In genomic region chr14:52876311-52876710, GRCh38 we compare ENCODE assay signal across 14 cellular contexts.
DNase-seq lines count a peak whose midpoint lies in the region; ATAC-seq and TF ChIP-seq lines count a peak whose summit lies in the region.
"Had no signal": no experiment of that assay in that cellular context is flagged by ENCODE, and none has a peak within 500 bp of the region (broad histone marks: within the 10 kb centered on the region; RNA-seq: fewer than 3 reads in every experiment).

No MANE protein-coding gene starts in this region.

- H3K4me3 ChIP-seq in SK-N-SH (ENCODE audit: low read depth in 2 of 2, low read length in 1 of 2) (no peak overlapping the region), fibroblast of mammary gland (ENCODE audit: control insufficient read depth, low read depth, low read length) (no peak overlapping the region)
- H3K4me3 ChIP-seq: cardiac muscle cell had no signal

- WGBS in SK-N-SH (ENCODE audit: low lambda C conversion rate): 44% methylated on average over 1 of the region's 1 CpG

- no peak for TF ChIP-seq EP300 in SK-N-SH (IDR thresholded peaks at IDR 0.05; ENCODE audit: borderline replicate concordance in 1 of 2, low read depth in 1 of 2, low read length in 1 of 2)

- TF ChIP-seq RAD21 in SK-N-SH (IDR thresholded peaks at IDR 0.05; ENCODE audit: low read length): no peak

- H3K4me1 ChIP-seq in SK-N-SH (ENCODE audit: control insufficient read depth in 1 of 2, insufficient read depth in 2 of 2, low read depth in 1 of 2, low read length in 1 of 2): peaks cover 5 to 37% of the 10 kb centered on the region in 2 experiments; a peak in 3 of 4 replicates

- no peak overlapping the region for H3K9ac ChIP-seq in SK-N-SH

- no peaks in the 10 kb centered on the region for H4K20me1 ChIP-seq in SK-N-SH (ENCODE audit: insufficient read depth)

- no peaks in the 10 kb centered on the region for H3K27me3 ChIP-seq in SK-N-SH (ENCODE audit: insufficient read depth)
- H3K27me3 ChIP-seq: cardiac muscle cell had no signal

- H3K27ac ChIP-seq in SK-N-SH (ENCODE audit: low read depth in 2 of 2, low read length in 1 of 2): peak overlapping the region; percentile 34 to 62; a peak in 3 of 4 replicates
- H3K27ac ChIP-seq: cardiac muscle cell had no signal

- no peak for TF ChIP-seq CTCF in SK-N-SH (IDR thresholded peaks at IDR 0.05)
- TF ChIP-seq CTCF in fibroblast of mammary gland (conservative IDR thresholded peaks at IDR 0.05; ENCODE audit: control insufficient read depth, insufficient read depth, low read depth, low read length): no peak
- no peak for TF ChIP-seq CTCF in nephron (IDR thresholded peaks at IDR 0.05; ENCODE audit: unreplicated experiment in 3 of 3)

- no peaks in the 10 kb centered on the region for H3K27me3 Mint-ChIP-seq in nephron (ENCODE audit: low read depth)
- H3K27me3 Mint-ChIP-seq in activated CD8-positive, alpha-beta T cell treated with anti-CD3 and anti-CD28 coated beads, Interleukin-2, amount 10 ng/mL, durations not matched to agents 7 days and 5 days (ENCODE audit: low read depth): peaks cover 4% of the 10 kb centered on the region

- CTCF ChIA-PET in SK-N-SH (lab: Yijun Ruan, JAX): no interaction called here
- CTCF ChIA-PET in activated CD8-positive, alpha-beta T cell treated with anti-CD3 and anti-CD28 coated beads, Interleukin-2, amount 10 ng/mL, durations not matched to agents 7 days and 5 days (lab: Charles Lee): no interaction called here

- no peaks in the 10 kb centered on the region for H3K9me2 ChIP-seq in SK-N-SH

- H3K79me2 ChIP-seq in SK-N-SH (ENCODE audit: insufficient read depth): peaks cover 81% of the 10 kb centered on the region

- H3K9me3 Mint-ChIP-seq in nephron: no peaks in the 10 kb centered on the region
- H3K9me3 Mint-ChIP-seq in activated CD8-positive, alpha-beta T cell treated with anti-CD3 and anti-CD28 coated beads, Interleukin-2, amount 10 ng/mL, durations not matched to agents 7 days and 5 days (ENCODE audit: insufficient read depth): no peaks in the 10 kb centered on the region

- peaks cover 94% of the 10 kb centered on the region for H3K36me3 Mint-ChIP-seq in nephron (ENCODE audit: low read depth)
- no peaks in the 10 kb centered on the region for H3K36me3 Mint-ChIP-seq in activated CD8-positive, alpha-beta T cell treated with anti-CD3 and anti-CD28 coated beads, Interleukin-2, amount 10 ng/mL, durations not matched to agents 7 days and 5 days (ENCODE audit: low read depth)

- peak overlapping the region in 2 of 3 experiments; percentile 3 to 27 for H3K27ac Mint-ChIP-seq in nephron
- no peak overlapping the region for H3K27ac Mint-ChIP-seq in activated CD8-positive, alpha-beta T cell treated with anti-CD3 and anti-CD28 coated beads, Interleukin-2, amount 10 ng/mL, durations not matched to agents 7 days and 5 days

- peaks cover 48% of the 10 kb centered on the region for H3F3A ChIP-seq in SK-N-SH (replicated peaks; ENCODE audit: insufficient read depth)

- H3K4me3 Mint-ChIP-seq in nephron: no peak overlapping the region
- H3K4me3 Mint-ChIP-seq in activated CD8-positive, alpha-beta T cell treated with anti-CD3 and anti-CD28 coated beads, Interleukin-2, amount 10 ng/mL, durations not matched to agents 7 days and 5 days: no peak overlapping the region

- H3K4me2 ChIP-seq in SK-N-SH: peak overlapping the region; percentile 1; the same call in 1 of the 2 replicates

- no peak for ATAC-seq in activated CD8-positive, alpha-beta T cell treated with anti-CD3 and anti-CD28 coated beads, Interleukin-2, amount 10 ng/mL, durations not matched to agents 7 days and 5 days
- ATAC-seq in GM21529 (IDR thresholded peaks at IDR 0.05; ENCODE audit: unreplicated experiment) (no peak), GM21367 (IDR thresholded peaks at IDR 0.05; ENCODE audit: unreplicated experiment) (no peak)

- H2AFZ ChIP-seq in SK-N-SH (ENCODE audit: low read depth): no peak overlapping the region

- H3K4me1 Mint-ChIP-seq in nephron: no peaks in the 10 kb centered on the region
- H3K4me1 Mint-ChIP-seq in activated CD8-positive, alpha-beta T cell treated with anti-CD3 and anti-CD28 coated beads, Interleukin-2, amount 10 ng/mL, durations not matched to agents 7 days and 5 days (ENCODE audit: low read depth): no peaks in the 10 kb centered on the region

- H3K9me3 ChIP-seq in SK-N-SH: no peaks in the 10 kb centered on the region

- DNase-seq in ELR (ENCODE audit: low read depth) (peak; percentile 53), SK-N-SH (no peak), fibroblast of mammary gland (ENCODE audit: low read depth) (peak; percentile 67), DMS114 treated with DMSO at 0.1 percent for 48 hours (lab: John Stamatoyannopoulos, UW; ENCODE audit: unreplicated experiment) (no peak)
- no peak for DNase-seq in activated CD8-positive, alpha-beta T cell treated with anti-CD3 and anti-CD28 coated beads, Interleukin-2, amount 10 ng/mL, durations not matched to agents 7 days and 5 days
- DNase-seq: activated naive CD4-positive, alpha-beta T cell; DMS 273 treated with DMSO at 0.1 percent for 48 hours; NCI-H1105; NCI-H226; posterior cingulate gyrus had no signal

- peaks cover 81 to 83% of the 10 kb centered on the region in 2 experiments for H3K36me3 ChIP-seq in SK-N-SH (replicated peaks in 1 of 2; ENCODE audit: control insufficient read depth in 1 of 2, insufficient read depth in 2 of 2, low read length in 1 of 2)

- POLR2A ChIA-PET in SK-N-SH (lab: Yijun Ruan, JAX): no interaction called here
- POLR2A ChIA-PET in activated CD8-positive, alpha-beta T cell treated with anti-CD3 and anti-CD28 coated beads, Interleukin-2, amount 10 ng/mL, durations not matched to agents 7 days and 5 days (lab: Charles Lee): no interaction called here

TF ChIP-seq in SK-N-SH, 30 proteins besides CTCF, POLR2A, EP300 and RAD21:
- TF ChIP-seq FOXJ3 (CRISPR knock-in tag; IDR thresholded peaks at IDR 0.05) (no peak), NFIC (IDR thresholded peaks at IDR 0.05; ENCODE audit: borderline replicate concordance) (no peak), TCF12 (IDR thresholded peaks at IDR 0.05) (0 out of 2 replicates have a peak, but pooled peaks have one; percentile 33), GATA2 (CRISPR knock-in tag; IDR thresholded peaks at IDR 0.05) (no peak), JUND (IDR thresholded peaks at IDR 0.05) (peak; percentile 70), REST (IDR thresholded peaks at IDR 0.05; ENCODE audit: low read depth, low read length) (no peak), RCOR1 (IDR thresholded peaks at IDR 0.05; ENCODE audit: low read length) (no peak), ELF1 (IDR thresholded peaks at IDR 0.05) (peak; percentile 43), FOSL2 (IDR thresholded peaks at IDR 0.05; ENCODE audit: borderline replicate concordance, low read depth) (peak; percentile 80; the same call in 1 of the 2 replicates), NRF1 (IDR thresholded peaks at IDR 0.05; ENCODE audit: low read depth, low read length) (no peak)
- TF ChIP-seq, protein P1, sequence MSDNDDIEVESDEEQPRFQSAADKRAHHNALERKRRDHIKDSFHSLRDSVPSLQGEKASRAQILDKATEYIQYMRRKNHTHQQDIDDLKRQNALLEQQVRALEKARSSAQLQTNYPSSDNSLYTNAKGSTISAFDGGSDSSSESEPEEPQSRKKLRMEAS (IDR thresholded peaks at IDR 0.05; ENCODE audit: low read depth): no peak
- TF ChIP-seq, protein P2, sequence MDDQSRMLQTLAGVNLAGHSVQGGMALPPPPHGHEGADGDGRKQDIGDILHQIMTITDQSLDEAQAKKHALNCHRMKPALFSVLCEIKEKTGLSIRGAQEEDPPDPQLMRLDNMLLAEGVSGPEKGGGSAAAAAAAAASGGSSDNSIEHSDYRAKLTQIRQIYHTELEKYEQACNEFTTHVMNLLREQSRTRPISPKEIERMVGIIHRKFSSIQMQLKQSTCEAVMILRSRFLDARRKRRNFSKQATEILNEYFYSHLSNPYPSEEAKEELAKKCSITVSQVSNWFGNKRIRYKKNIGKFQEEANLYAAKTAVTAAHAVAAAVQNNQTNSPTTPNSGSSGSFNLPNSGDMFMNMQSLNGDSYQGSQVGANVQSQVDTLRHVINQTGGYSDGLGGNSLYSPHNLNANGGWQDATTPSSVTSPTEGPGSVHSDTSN (IDR thresholded peaks at IDR 0.05): peak; percentile 29; the same call in 1 of the 2 replicates

Comparison
In these comparisons a context has a peak if more than half of its experiments do, and no peak if none do; other contexts are left out.
1. DNase-seq: peak in ELR (single experiment) and fibroblast of mammary gland (single experiment); none in SK-N-SH (single experiment), activated CD8-positive, alpha-beta T cell treated with anti-CD3 and anti-CD28 coated beads, Interleukin-2, amount 10 ng/mL, durations not matched to agents 7 days and 5 days (single experiment) and DMS114 treated with DMSO at 0.1 percent for 48 hours (single experiment).